ENCODE assay signal across 18 cellular contexts in genomic region chr3:115830764-115831395, GRCh38.
DNase-seq lines count a peak whose midpoint lies in the region; ATAC-seq and TF ChIP-seq lines count a peak whose summit lies in the region.
"Had no signal": no experiment of that assay in that cellular context is flagged by ENCODE, and none has a peak within 500 bp of the region (broad histone marks: within the 10 kb centered on the region; RNA-seq: fewer than 3 reads in every experiment).

No MANE protein-coding gene starts in this region.

- H2AK5ac ChIP-seq in mesendoderm (ENCODE audit: low read length) = no peak overlapping the region

- no peaks in the 10 kb centered on the region for H3K9me3 Mint-ChIP-seq in GM23338
- H3K9me3 Mint-ChIP-seq in endodermal cell = no peaks in the 10 kb centered on the region
- H3K9me3 Mint-ChIP-seq: CD14-positive monocyte, IgD-negative memory B cell had no signal

- no peak overlapping the region for H3K4me2 ChIP-seq in GM23338
- no peak overlapping the region for H3K4me2 ChIP-seq in mesendoderm (ENCODE audit: low read length)

- H3K4me3 Mint-ChIP-seq in GM23338 = no peak overlapping the region
- no peak overlapping the region for H3K4me3 Mint-ChIP-seq in endodermal cell
- H3K4me3 Mint-ChIP-seq: CD14-positive monocyte, IgD-negative memory B cell had no signal

- no peaks in the 10 kb centered on the region for H3K9me2 ChIP-seq in GM23338 (ENCODE audit: insufficient read depth)

- DNase-seq in GM23338 (ENCODE audit: low spot score) (no peak), RWPE1 (ENCODE audit: low spot score) (peak; percentile 63), endodermal cell (no peak), mesendoderm (no peak), hypothalamus (lab: John Stamatoyannopoulos, UW) (no peak), GF-D8 (lab: John Stamatoyannopoulos, UW) (no peak)
- DNase-seq: COR-L47, DMS153, EL, H7, NCI-H146, Peyer's patch, SIG-M5, SW 1271 had no signal

- H3K56ac ChIP-seq in mesendoderm (ENCODE audit: low read length) = no peak overlapping the region

- no peaks in the 10 kb centered on the region for H4K20me1 ChIP-seq in GM23338 (replicated peaks; ENCODE audit: insufficient read depth)

- H2BK120ac ChIP-seq in mesendoderm (ENCODE audit: low read depth, low read length) = no peak overlapping the region

- H2BK5ac ChIP-seq in mesendoderm (ENCODE audit: low read length) = no peak overlapping the region

- H3K79me1 ChIP-seq in mesendoderm (ENCODE audit: low read length) = no peaks in the 10 kb centered on the region

- H3K9me3 ChIP-seq in endodermal cell (ENCODE audit: control insufficient read depth, low read length) = no peaks in the 10 kb centered on the region
- H3K9me3 ChIP-seq: Peyer's patch had no signal

- H3K18ac ChIP-seq in mesendoderm (ENCODE audit: low read length) = peak overlapping the region; percentile 30

- H3K4me1 Mint-ChIP-seq in GM23338 (peaks cover 25% of the 10 kb centered on the region), endodermal cell (peaks cover 42% of the 10 kb centered on the region)
- H3K4me1 Mint-ChIP-seq: CD14-positive monocyte, IgD-negative memory B cell had no signal

- H3K27ac ChIP-seq in GM23338 (ENCODE audit: low read depth) (0 out of 2 replicates have a peak overlapping the region, but pooled peaks have one; percentile 2), RWPE1 (no peak overlapping the region), endodermal cell (ENCODE audit: low read depth, low read length) (no peak overlapping the region), mesendoderm (ENCODE audit: low read depth, low read length) (no peak overlapping the region)
- H3K27ac ChIP-seq: Peyer's patch had no signal

- POLR2A ChIA-PET in RWPE1 (lab: Yijun Ruan, JAX; ENCODE audit: low non-redundant PET) = no interaction called here

- H3K27me3 ChIP-seq in GM23338 (ENCODE audit: insufficient read depth) (no peaks in the 10 kb centered on the region), endodermal cell (ENCODE audit: control insufficient read depth, insufficient read depth, low read length, poor library complexity, severe bottlenecking) (no peaks in the 10 kb centered on the region), mesendoderm (ENCODE audit: insufficient read depth, low read length, poor library complexity) (no peaks in the 10 kb centered on the region)
- H3K27me3 ChIP-seq: Peyer's patch had no signal

- H3K4me1 ChIP-seq in GM23338 (ENCODE audit: insufficient read depth) (peaks cover 18% of the 10 kb centered on the region), endodermal cell (ENCODE audit: control insufficient read depth, insufficient read depth, low read length) (peaks cover 21% of the 10 kb centered on the region), mesendoderm (ENCODE audit: control insufficient read depth, low read depth, low read length) (peaks cover 2% of the 10 kb centered on the region)
- H3K4me1 ChIP-seq: Peyer's patch had no signal

- ATAC-seq in GM23338 (no peak), GM18861 (IDR thresholded peaks at IDR 0.05; ENCODE audit: unreplicated experiment) (no peak), HG03139 (IDR thresholded peaks at IDR 0.05; ENCODE audit: unreplicated experiment) (no peak)

- CTCF ChIA-PET in RWPE1 (lab: Yijun Ruan, JAX) = interaction anchor here (0.6 to 1.1 kb wide), 3 partner anchors 10 to 165 kb away, joined by 3 read pairs; no protein-coding TSS in a partner anchor

- TF ChIP-seq CTCF in GM23338 (conservative IDR thresholded peaks at IDR 0.05; ENCODE audit: low read depth in 2 of 2) (no peak), RWPE1 (conservative IDR thresholded peaks at IDR 0.05; ENCODE audit: low read depth) (no peak), endodermal cell (conservative IDR thresholded peaks at IDR 0.05) (peak; percentile 36)

- H3K4ac ChIP-seq in mesendoderm (ENCODE audit: low read depth, low read length) = no peak overlapping the region

- H3K36me3 ChIP-seq in GM23338 (ENCODE audit: insufficient read depth) (no peaks in the 10 kb centered on the region), endodermal cell (ENCODE audit: control insufficient read depth, insufficient read depth, low read length) (no peaks in the 10 kb centered on the region), mesendoderm (ENCODE audit: control insufficient read depth, insufficient read depth, low read length) (no peaks in the 10 kb centered on the region)
- H3K36me3 ChIP-seq: Peyer's patch had no signal

- no peak overlapping the region for H4K5ac ChIP-seq in mesendoderm (ENCODE audit: low read length)

- peak overlapping the region; percentile 14; the same call in 1 of the 2 replicates for H2AFZ ChIP-seq in GM23338

- H3F3A ChIP-seq in GM23338 (replicated peaks; ENCODE audit: low read depth) = no peaks in the 10 kb centered on the region

- H3K23ac ChIP-seq in mesendoderm (ENCODE audit: low read length) = no peak overlapping the region

- 86 to 90% methylated on average over 3 to 6 of the region's 6 CpGs for WGBS in endodermal cell (ENCODE audit: insufficient coverage in 1 of 2, insufficient read length in 1 of 2), 2 experiments
- WGBS in mesendoderm (ENCODE audit: extremely low coverage, insufficient coverage, low lambda C conversion rate) = no CpG with 5 or more reads among the region's 6 CpGs

- H3K79me2 ChIP-seq in GM23338 (replicated peaks; ENCODE audit: insufficient read depth) (no peaks in the 10 kb centered on the region), mesendoderm (ENCODE audit: control insufficient read depth, insufficient read depth, low read length) (no peaks in the 10 kb centered on the region)

- H3K27me3 Mint-ChIP-seq in GM23338 (ENCODE audit: insufficient read depth, low read depth, poor library complexity) = no peaks in the 10 kb centered on the region
- H3K27me3 Mint-ChIP-seq in endodermal cell (ENCODE audit: insufficient read depth) = no peaks in the 10 kb centered on the region

- no peak overlapping the region for H4K8ac ChIP-seq in mesendoderm (ENCODE audit: low read depth, low read length)

- H3K9ac ChIP-seq in endodermal cell (ENCODE audit: extremely low read depth, low read length, poor library complexity, severe bottlenecking) (no peak overlapping the region), mesendoderm (ENCODE audit: low read length) (no peak overlapping the region)

- H3K27ac Mint-ChIP-seq in GM23338 (no peak overlapping the region; the same call in 1 of the 2 replicates), endodermal cell (no peak overlapping the region)
- H3K27ac Mint-ChIP-seq: IgD-negative memory B cell had no signal

- H3K36me3 Mint-ChIP-seq in GM23338 (ENCODE audit: low read depth) (no peaks in the 10 kb centered on the region), endodermal cell (ENCODE audit: low read depth) (no peaks in the 10 kb centered on the region)
- H3K36me3 Mint-ChIP-seq: CD14-positive monocyte, IgD-negative memory B cell had no signal

- H3K4me3 ChIP-seq in GM23338 (no peak overlapping the region), endodermal cell (ENCODE audit: low read length) (no peak overlapping the region), mesendoderm (ENCODE audit: low read length) (no peak overlapping the region)
- H3K4me3 ChIP-seq: Peyer's patch had no signal

- H2BK15ac ChIP-seq in mesendoderm (replicated peaks; ENCODE audit: low read depth) = no peak overlapping the region

TF ChIP-seq in GM23338, 12 proteins besides CTCF, POLR2A, EP300 and RAD21 (continues in another document):
- TF ChIP-seq CREB1 (CRISPR knock-in tag; IDR thresholded peaks at IDR 0.05; ENCODE audit: low read depth) = no peak
- TF ChIP-seq EZH2 (IDR thresholded peaks at IDR 0.05; ENCODE audit: low read depth, unreplicated experiment) = no peak
- TF ChIP-seq REST (IDR thresholded peaks at IDR 0.05; ENCODE audit: unreplicated experiment) = no peak
- no peak for TF ChIP-seq NANOG (IDR thresholded peaks at IDR 0.05; ENCODE audit: borderline replicate concordance)
- TF ChIP-seq POLR2AphosphoS5 (IDR thresholded peaks at IDR 0.05; ENCODE audit: low read depth) = no peak
